8 cellular contexts compared by ENCODE assay signal in the genomic region with DNA sequence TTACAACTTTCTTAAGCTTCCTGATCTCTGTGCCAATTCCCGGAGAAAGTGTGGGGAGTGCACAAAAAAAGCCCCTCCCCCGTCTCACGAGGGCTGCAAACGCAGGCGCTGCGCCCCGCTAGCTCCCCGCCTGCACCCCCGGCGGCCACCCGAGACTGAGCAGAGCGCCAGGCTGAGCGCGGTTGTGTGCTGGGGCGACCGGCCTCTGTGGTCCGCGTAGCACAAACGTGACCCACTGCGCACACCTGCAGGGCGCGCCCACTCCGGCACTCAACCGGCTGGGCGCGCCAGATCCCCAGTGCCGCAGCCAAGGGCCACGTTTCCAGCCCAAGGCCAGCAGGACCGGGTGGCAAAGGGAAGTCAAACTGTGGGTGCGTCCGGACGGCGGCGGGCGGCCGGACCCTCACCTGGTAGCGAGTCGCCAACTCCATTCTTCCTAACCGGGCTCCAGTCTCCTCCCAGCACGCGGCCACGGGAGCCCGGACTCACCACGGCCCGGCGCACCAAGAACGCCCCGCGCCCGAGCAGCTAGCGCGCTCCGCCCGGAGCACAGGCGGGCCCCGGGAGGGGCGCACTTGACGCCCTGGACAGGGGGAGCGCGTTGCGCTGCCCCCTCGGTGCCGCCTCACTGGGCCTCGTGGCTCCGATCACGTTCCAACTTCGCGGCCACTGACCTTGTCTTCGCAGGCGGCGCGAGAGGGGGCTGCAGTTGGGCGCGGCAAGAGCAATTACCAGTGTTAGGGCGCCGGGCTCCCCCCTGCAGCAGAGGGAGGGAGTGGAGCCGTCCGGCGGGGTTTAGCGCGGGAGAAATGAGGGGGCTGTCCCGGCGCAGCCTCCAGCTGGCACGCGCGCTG.
DNase-seq lines count a peak whose midpoint lies in the region; ATAC-seq and TF ChIP-seq lines count a peak whose summit lies in the region.

CDCA7L (minus strand) TSS at position 526 of the 854 bp plus-strand sequence; CDS start at position 431, 95 bp downstream.

- DNase-seq in SHP77 (lab: John Stamatoyannopoulos, UW) (peak; percentile 44 to 63), SHP77 treated with DMSO at 0.1 percent for 48 hours (lab: John Stamatoyannopoulos, UW) (no peak), NCI-H1694 (lab: John Stamatoyannopoulos, UW) (peak; percentile 24), WERI-Rb-1 (peak; percentile 83), cardiac fibroblast (ENCODE audit: low read depth in 2 of 2) (peak; percentile 75 to 80), islet precursor cell (peak; percentile 75)
- DNase-seq in stimulated activated CD4-positive, alpha-beta T cell treated with anti-CD3 and anti-CD28 coated beads, Interleukin-12 subunit alpha, Interleukin-12 subunit beta, amount 100 ng/mL, for 48 hours (ENCODE audit: low read depth in 2 of 3, low spot score in 1 of 3), result peak; percentile 61 to 69 (median 67)

- TF ChIP-seq CTCF in WERI-Rb-1 (IDR thresholded peaks at IDR 0.05; ENCODE audit: low read depth, low read length) (0 out of 2 replicates have a peak, but pooled peaks have one; percentile 8), cardiac fibroblast (IDR thresholded peaks at IDR 0.05; ENCODE audit: low read depth, low read length) (no peak)

- peak within 1 kb of the TSS; percentile 91 for H3K27ac ChIP-seq in WERI-Rb-1

- peak within 1 kb of the TSS; percentile 78 for H3K4me3 ChIP-seq in WERI-Rb-1 (ENCODE audit: low read depth, low read length)
- H3K4me3 ChIP-seq in cardiac fibroblast (replicated peaks in 1 of 2; ENCODE audit: low read depth in 2 of 2, low read length in 2 of 2), result peak within 1 kb of the TSS; percentile 74 to 75

- no peaks in the 10 kb centered on the region for H3K9me3 ChIP-seq in WERI-Rb-1 (ENCODE audit: severe bottlenecking)

- H3K27me3 ChIP-seq in WERI-Rb-1 (ENCODE audit: insufficient read depth, low read depth, severe bottlenecking), result no peaks in the 10 kb centered on the region

- peak; percentile 85 for ATAC-seq in HG02943 (IDR thresholded peaks at IDR 0.05; ENCODE audit: low read depth, unreplicated experiment)

- H3K36me3 ChIP-seq in WERI-Rb-1, result no peaks in the 10 kb centered on the region
